Comparison of ENCODE assay signal across 1 cellular context in the genomic region with DNA sequence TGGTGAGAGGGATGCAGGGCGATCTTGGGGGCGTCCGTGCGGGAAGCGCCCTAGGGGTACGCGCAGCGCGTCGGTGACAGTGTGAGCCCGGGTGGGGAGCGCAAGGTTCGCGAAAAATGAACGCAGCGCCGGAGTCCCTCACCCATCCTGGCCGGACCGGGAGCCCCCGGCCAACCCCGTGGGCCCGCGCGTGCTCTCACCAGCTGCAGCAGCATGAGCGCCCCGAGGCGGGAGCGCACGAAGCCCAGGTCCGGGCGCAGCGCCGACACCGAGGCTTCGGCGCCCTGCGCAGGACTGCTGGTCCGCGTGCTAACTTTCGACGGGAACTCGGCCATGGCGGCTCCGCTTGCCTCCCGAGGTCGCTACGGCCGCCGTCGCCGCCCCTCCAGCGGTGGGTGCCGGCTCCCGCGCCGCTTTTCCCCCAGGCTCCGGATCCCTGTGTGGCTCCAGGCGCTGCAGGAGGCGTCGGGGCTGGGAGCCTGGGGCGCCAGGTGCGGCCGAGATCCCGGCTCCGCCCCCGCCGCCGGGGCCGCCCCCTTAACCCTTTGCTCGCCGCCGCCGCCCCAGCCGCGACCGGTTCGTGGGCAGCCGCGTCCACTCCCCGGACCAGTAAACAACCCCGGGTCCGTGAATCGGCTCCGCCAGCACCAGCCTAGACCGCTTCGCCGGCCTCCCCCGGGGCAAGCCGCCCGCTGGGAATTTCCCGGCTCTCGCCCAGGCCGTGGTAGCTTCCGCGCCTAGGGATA.
TF ChIP-seq lines count a peak whose summit lies in the region.

A gene with protein sequence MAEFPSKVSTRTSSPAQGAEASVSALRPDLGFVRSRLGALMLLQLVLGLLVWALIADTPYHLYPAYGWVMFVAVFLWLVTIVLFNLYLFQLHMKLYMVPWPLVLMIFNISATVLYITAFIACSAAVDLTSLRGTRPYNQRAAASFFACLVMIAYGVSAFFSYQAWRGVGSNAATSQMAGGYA (minus strand): TSS at position 467 of the 746 bp plus-strand sequence. CDS start 132 bp downstream, at position 335.

TF ChIP-seq in HepG2, 621 proteins besides CTCF, POLR2A, EP300 and RAD21 (continued from another document and continues in another):
- TF ChIP-seq FOXP4 (CRISPR knock-in tag; IDR thresholded peaks at IDR 0.05) (no peak; the same call in 1 of the 2 replicates), ARHGAP35 (CRISPR knock-in tag; IDR thresholded peaks at IDR 0.05; ENCODE audit: borderline replicate concordance) (peak; percentile 97), ZNF33B (CRISPR knock-in tag; IDR thresholded peaks at IDR 0.05) (peak; percentile 99), SRSF1 (optimal IDR thresholded peaks at IDR 0.05; ENCODE audit: low read depth, low read length) (peak; percentile 56), STAT6 (CRISPR knock-in tag; IDR thresholded peaks at IDR 0.05; ENCODE audit: borderline replicate concordance) (no peak; the same call in 1 of the 2 replicates), TEAD2 (CRISPR knock-in tag; IDR thresholded peaks at IDR 0.05) (peak; percentile 89; the same call in 1 of the 2 replicates), TCF7L2 (IDR thresholded peaks at IDR 0.05; ENCODE audit: low read depth, low read length) (no peak), ELF3 (CRISPR knock-in tag; IDR thresholded peaks at IDR 0.05) (0 out of 2 replicates have a peak, but pooled peaks have one; percentile 58), MIER3 (CRISPR knock-in tag; IDR thresholded peaks at IDR 0.05; ENCODE audit: borderline replicate concordance) (no peak; the same call in 1 of the 2 replicates), ZNF569 (CRISPR knock-in tag; IDR thresholded peaks at IDR 0.05; ENCODE audit: borderline replicate concordance) (peak; percentile 86; the same call in 1 of the 2 replicates), HDAC2 (CRISPR knock-in tag; IDR thresholded peaks at IDR 0.05) (peak; percentile 27), HIVEP1 (CRISPR knock-in tag; IDR thresholded peaks at IDR 0.05) (no peak; the same call in 1 of the 2 replicates), CREB1 (IDR thresholded peaks at IDR 0.05) (no peak), CREB1 (CRISPR knock-in tag; IDR thresholded peaks at IDR 0.05) (no peak), MTF2 (CRISPR knock-in tag; IDR thresholded peaks at IDR 0.05; ENCODE audit: borderline replicate concordance) (peak; percentile 65; the same call in 1 of the 2 replicates), IRX3 (CRISPR knock-in tag; IDR thresholded peaks at IDR 0.05; ENCODE audit: borderline replicate concordance, low read depth) (peak; percentile 89; the same call in 1 of the 2 replicates), MAFF (IDR thresholded peaks at IDR 0.05; ENCODE audit: low read depth, low read length) (no peak), GABPB1 (CRISPR knock-in tag; IDR thresholded peaks at IDR 0.05) (peak; percentile 75; the same call in 1 of the 2 replicates), ARID2 (CRISPR knock-in tag; IDR thresholded peaks at IDR 0.05; ENCODE audit: borderline replicate concordance) (0 out of 2 replicates have a peak, but pooled peaks have one; percentile 80), ARNT (IDR thresholded peaks at IDR 0.05) (no peak), PCBP1 (IDR thresholded peaks at IDR 0.05; ENCODE audit: borderline replicate concordance, low read depth, low read length) (no peak), ZNF772 (CRISPR knock-in tag; IDR thresholded peaks at IDR 0.05) (peak; percentile 96), KIAA2018 (CRISPR knock-in tag; IDR thresholded peaks at IDR 0.05; ENCODE audit: borderline replicate concordance) (peak; percentile 92; the same call in 1 of the 2 replicates), NR2F2 (IDR thresholded peaks at IDR 0.05; ENCODE audit: borderline replicate concordance, low read depth) (peak; percentile 13; the same call in 1 of the 2 replicates)
- TF ChIP-seq, protein P1, sequence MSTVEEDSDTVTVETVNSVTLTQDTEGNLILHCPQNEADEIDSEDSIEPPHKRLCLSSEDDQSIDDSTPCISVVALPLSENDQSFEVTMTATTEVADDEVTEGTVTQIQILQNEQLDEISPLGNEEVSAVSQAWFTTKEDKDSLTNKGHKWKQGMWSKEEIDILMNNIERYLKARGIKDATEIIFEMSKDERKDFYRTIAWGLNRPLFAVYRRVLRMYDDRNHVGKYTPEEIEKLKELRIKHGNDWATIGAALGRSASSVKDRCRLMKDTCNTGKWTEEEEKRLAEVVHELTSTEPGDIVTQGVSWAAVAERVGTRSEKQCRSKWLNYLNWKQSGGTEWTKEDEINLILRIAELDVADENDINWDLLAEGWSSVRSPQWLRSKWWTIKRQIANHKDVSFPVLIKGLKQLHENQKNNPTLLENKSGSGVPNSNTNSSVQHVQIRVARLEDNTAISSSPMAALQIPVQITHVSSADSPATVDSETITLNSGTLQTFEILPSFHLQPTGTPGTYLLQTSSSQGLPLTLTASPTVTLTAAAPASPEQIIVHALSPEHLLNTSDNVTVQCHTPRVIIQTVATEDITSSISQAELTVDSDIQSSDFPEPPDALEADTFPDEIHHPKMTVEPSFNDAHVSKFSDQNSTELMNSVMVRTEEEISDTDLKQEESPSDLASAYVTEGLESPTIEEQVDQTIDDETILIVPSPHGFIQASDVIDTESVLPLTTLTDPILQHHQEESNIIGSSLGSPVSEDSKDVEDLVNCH (CRISPR knock-in tag; IDR thresholded peaks at IDR 0.05): peak; percentile 89; the same call in 1 of the 2 replicates
- TF ChIP-seq, protein P2, sequence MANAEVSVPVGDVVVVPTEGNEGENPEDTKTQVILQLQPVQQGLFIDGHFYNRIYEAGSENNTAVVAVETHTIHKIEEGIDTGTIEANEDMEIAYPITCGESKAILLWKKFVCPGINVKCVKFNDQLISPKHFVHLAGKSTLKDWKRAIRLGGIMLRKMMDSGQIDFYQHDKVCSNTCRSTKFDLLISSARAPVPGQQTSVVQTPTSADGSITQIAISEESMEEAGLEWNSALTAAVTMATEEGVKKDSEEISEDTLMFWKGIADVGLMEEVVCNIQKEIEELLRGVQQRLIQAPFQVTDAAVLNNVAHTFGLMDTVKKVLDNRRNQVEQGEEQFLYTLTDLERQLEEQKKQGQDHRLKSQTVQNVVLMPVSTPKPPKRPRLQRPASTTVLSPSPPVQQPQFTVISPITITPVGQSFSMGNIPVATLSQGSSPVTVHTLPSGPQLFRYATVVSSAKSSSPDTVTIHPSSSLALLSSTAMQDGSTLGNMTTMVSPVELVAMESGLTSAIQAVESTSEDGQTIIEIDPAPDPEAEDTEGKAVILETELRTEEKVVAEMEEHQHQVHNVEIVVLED (CRISPR knock-in tag; IDR thresholded peaks at IDR 0.05; ENCODE audit: borderline replicate concordance): peak; percentile 77
- TF ChIP-seq, protein P3, sequence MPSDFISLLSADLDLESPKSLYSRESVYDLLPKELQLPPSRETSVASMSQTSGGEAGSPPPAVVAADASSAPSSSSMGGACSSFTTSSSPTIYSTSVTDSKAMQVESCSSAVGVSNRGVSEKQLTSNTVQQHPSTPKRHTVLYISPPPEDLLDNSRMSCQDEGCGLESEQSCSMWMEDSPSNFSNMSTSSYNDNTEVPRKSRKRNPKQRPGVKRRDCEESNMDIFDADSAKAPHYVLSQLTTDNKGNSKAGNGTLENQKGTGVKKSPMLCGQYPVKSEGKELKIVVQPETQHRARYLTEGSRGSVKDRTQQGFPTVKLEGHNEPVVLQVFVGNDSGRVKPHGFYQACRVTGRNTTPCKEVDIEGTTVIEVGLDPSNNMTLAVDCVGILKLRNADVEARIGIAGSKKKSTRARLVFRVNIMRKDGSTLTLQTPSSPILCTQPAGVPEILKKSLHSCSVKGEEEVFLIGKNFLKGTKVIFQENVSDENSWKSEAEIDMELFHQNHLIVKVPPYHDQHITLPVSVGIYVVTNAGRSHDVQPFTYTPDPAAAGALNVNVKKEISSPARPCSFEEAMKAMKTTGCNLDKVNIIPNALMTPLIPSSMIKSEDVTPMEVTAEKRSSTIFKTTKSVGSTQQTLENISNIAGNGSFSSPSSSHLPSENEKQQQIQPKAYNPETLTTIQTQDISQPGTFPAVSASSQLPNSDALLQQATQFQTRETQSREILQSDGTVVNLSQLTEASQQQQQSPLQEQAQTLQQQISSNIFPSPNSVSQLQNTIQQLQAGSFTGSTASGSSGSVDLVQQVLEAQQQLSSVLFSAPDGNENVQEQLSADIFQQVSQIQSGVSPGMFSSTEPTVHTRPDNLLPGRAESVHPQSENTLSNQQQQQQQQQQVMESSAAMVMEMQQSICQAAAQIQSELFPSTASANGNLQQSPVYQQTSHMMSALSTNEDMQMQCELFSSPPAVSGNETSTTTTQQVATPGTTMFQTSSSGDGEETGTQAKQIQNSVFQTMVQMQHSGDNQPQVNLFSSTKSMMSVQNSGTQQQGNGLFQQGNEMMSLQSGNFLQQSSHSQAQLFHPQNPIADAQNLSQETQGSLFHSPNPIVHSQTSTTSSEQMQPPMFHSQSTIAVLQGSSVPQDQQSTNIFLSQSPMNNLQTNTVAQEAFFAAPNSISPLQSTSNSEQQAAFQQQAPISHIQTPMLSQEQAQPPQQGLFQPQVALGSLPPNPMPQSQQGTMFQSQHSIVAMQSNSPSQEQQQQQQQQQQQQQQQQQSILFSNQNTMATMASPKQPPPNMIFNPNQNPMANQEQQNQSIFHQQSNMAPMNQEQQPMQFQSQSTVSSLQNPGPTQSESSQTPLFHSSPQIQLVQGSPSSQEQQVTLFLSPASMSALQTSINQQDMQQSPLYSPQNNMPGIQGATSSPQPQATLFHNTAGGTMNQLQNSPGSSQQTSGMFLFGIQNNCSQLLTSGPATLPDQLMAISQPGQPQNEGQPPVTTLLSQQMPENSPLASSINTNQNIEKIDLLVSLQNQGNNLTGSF (CRISPR knock-in tag; IDR thresholded peaks at IDR 0.05): peak; percentile 99
